Comparison of ENCODE assay signal across 13 cellular contexts in the genomic region with DNA sequence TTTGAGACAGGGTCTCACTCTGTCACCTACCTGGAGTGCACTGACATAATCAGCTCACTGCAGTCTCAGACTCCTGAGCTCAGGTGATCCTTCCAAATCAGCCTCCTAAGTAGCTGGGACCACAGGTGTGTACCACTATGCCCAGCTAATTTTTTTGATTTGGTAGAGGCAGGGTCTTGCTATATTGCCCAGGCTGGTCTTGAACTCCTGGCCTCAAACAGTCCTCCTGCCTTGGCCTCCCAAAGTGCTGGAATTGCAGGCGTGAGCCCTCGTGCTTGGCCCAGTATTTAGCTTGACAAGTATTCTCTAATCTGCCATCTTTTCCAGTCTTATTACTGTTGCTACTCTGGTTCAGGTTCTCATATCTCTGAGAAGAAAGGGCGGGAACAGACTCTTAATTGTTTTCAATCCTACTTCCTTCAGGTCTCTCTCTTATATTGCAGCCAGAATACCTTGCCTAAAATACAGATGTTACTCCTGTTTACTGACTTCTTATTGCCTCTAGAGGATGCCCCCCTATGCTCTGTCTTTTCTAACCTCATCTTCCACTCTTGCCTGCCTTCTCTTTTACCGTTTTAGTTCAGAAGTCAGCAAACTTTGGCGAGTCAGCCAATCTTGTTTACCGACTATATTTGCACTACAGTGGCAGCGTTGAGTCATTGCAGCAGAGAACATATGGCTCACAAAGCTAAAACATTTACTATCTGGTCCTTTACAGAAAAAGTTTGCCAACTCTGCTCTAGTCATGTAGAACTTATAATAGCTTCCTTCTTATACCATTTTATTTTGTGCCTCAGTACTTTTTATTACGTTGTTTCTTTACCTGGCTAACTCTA. TPM values are rescaled to one million over a fixed set of nuclear protein-coding genes. Genes with fewer than 3 reads are reported as not detected.
DNase-seq lines count a peak whose midpoint lies in the region; ATAC-seq and TF ChIP-seq lines count a peak whose summit lies in the region.
"Had no signal": no experiment of that assay in that cellular context is flagged by ENCODE, and none has a peak within 500 bp of the region (broad histone marks: within the 10 kb centered on the region; RNA-seq: fewer than 3 reads in every experiment).

No MANE protein-coding gene starts in this region.

- H3K4me1 Mint-ChIP-seq in activated CD8-positive, alpha-beta memory T cell treated with anti-CD3 and anti-CD28 coated beads, Interleukin-2, amount 10 ng/mL, durations not matched to agents 7 days and 5 days: peaks cover 10% of the 10 kb centered on the region
- peaks cover 22% of the 10 kb centered on the region for H3K4me1 Mint-ChIP-seq in WTC11

- no peaks in the 10 kb centered on the region for H3K27me3 Mint-ChIP-seq in activated CD8-positive, alpha-beta memory T cell treated with anti-CD3 and anti-CD28 coated beads, Interleukin-2, amount 10 ng/mL, durations not matched to agents 7 days and 5 days
- H3K27me3 Mint-ChIP-seq in WTC11 (ENCODE audit: low read depth): no peaks in the 10 kb centered on the region
- H3K27me3 Mint-ChIP-seq: activated naive CD4-positive, alpha-beta T cell treated with anti-CD3 and anti-CD28 coated beads, Interleukin-2, amount 50 U/mL, for 24 hours had no signal

- no peak for TF ChIP-seq CTCF in WTC11 (IDR thresholded peaks at IDR 0.05)
- TF ChIP-seq CTCF in foreskin keratinocyte (conservative IDR thresholded peaks at IDR 0.05): peak; percentile 19
- no peak for TF ChIP-seq CTCF in suprapubic skin (IDR thresholded peaks at IDR 0.05)

- DNase-seq in activated CD8-positive, alpha-beta memory T cell treated with anti-CD3 and anti-CD28 coated beads, Interleukin-2, amount 10 ng/mL, durations not matched to agents 7 days and 5 days: no peak
- DNase-seq in activated CD8-positive, alpha-beta memory T cell treated with anti-CD3 and anti-CD28 coated beads, Interleukin-2, amount 50 U/mL, for 4 hours: no peak
- DNase-seq in WTC11 (ENCODE audit: low spot score) (no peak), foreskin keratinocyte (peak; percentile 36 to 55), suprapubic skin (ENCODE audit: low spot score in 2 of 2) (no peak), retina (no peak)
- DNase-seq: activated CD4-positive, CD25-positive, alpha-beta regulatory T cell; effector CD8-positive, alpha-beta T cell; stimulated activated CD4-positive, alpha-beta T cell treated with anti-CD3 and anti-CD28 coated beads, Interleukin-4, amount 100 ng/mL, for 1 hour had no signal

- H3K36me3 Mint-ChIP-seq in activated CD8-positive, alpha-beta memory T cell treated with anti-CD3 and anti-CD28 coated beads, Interleukin-2, amount 10 ng/mL, durations not matched to agents 7 days and 5 days: peaks cover 52% of the 10 kb centered on the region
- peaks cover 19% of the 10 kb centered on the region for H3K36me3 Mint-ChIP-seq in WTC11

- TF ChIP-seq POLR2A in suprapubic skin (IDR thresholded peaks at IDR 0.05): no peak

- H3K27ac Mint-ChIP-seq in activated CD8-positive, alpha-beta memory T cell treated with anti-CD3 and anti-CD28 coated beads, Interleukin-2, amount 10 ng/mL, durations not matched to agents 7 days and 5 days: peak overlapping the region; percentile 19
- peak overlapping the region; percentile 25 for H3K27ac Mint-ChIP-seq in WTC11
- H3K27ac Mint-ChIP-seq: activated naive CD4-positive, alpha-beta T cell treated with anti-CD3 and anti-CD28 coated beads, Interleukin-2, amount 50 U/mL, for 24 hours had no signal

- POLR2A ChIA-PET in WTC11 (lab: Charles Lee): no interaction called here

- no peaks in the 10 kb centered on the region for H3K9me3 Mint-ChIP-seq in activated CD8-positive, alpha-beta memory T cell treated with anti-CD3 and anti-CD28 coated beads, Interleukin-2, amount 10 ng/mL, durations not matched to agents 7 days and 5 days (ENCODE audit: low read depth)
- peaks cover 4% of the 10 kb centered on the region for H3K9me3 Mint-ChIP-seq in WTC11
- H3K9me3 Mint-ChIP-seq: activated naive CD4-positive, alpha-beta T cell treated with anti-CD3 and anti-CD28 coated beads, Interleukin-2, amount 50 U/mL, for 24 hours had no signal

- peaks cover 29% of the 10 kb centered on the region for H3K4me1 ChIP-seq in foreskin keratinocyte
- peaks cover 17% of the 10 kb centered on the region for H3K4me1 ChIP-seq in suprapubic skin

- ATAC-seq in activated CD8-positive, alpha-beta memory T cell treated with anti-CD3 and anti-CD28 coated beads, Interleukin-2, amount 10 ng/mL, durations not matched to agents 7 days and 5 days: no peak
- ATAC-seq in WTC11 (no peak), foreskin keratinocyte (peak; percentile 48), HG02981 (IDR thresholded peaks at IDR 0.05; ENCODE audit: unreplicated experiment) (no peak), GM21737 (IDR thresholded peaks at IDR 0.05; ENCODE audit: unreplicated experiment) (no peak)
- ATAC-seq: Right ventricle myocardium inferior had no signal

- 57% methylated on average over 8 of the region's 8 CpGs for WGBS in suprapubic skin

- H3K27me3 ChIP-seq in foreskin keratinocyte (no peaks in the 10 kb centered on the region), suprapubic skin (no peaks in the 10 kb centered on the region)

- H3K9me3 ChIP-seq in suprapubic skin: no peaks in the 10 kb centered on the region

- CTCF ChIA-PET in activated CD8-positive, alpha-beta memory T cell treated with anti-CD3 and anti-CD28 coated beads, Interleukin-2, amount 10 ng/mL, durations not matched to agents 7 days and 5 days (lab: Charles Lee): interaction anchor here (1.0 kb wide), 1 partner anchor 21 kb away, joined by 3 read pairs; no protein-coding TSS in a partner anchor
- CTCF ChIA-PET in WTC11 (lab: Charles Lee): no interaction called here

- no peak overlapping the region for H3K4me3 ChIP-seq in suprapubic skin

- peaks cover 29% of the 10 kb centered on the region for H3K36me3 ChIP-seq in suprapubic skin

- H3K4me3 Mint-ChIP-seq in activated CD8-positive, alpha-beta memory T cell treated with anti-CD3 and anti-CD28 coated beads, Interleukin-2, amount 10 ng/mL, durations not matched to agents 7 days and 5 days: no peak overlapping the region
- no peak overlapping the region for H3K4me3 Mint-ChIP-seq in WTC11
- H3K4me3 Mint-ChIP-seq: activated naive CD4-positive, alpha-beta T cell treated with anti-CD3 and anti-CD28 coated beads, Interleukin-2, amount 50 U/mL, for 24 hours had no signal

- no peak for TF ChIP-seq EP300 in suprapubic skin (IDR thresholded peaks at IDR 0.05)

- H3K27ac ChIP-seq in foreskin keratinocyte: peak overlapping the region; percentile 69
- peak overlapping the region; percentile 73 for H3K27ac ChIP-seq in suprapubic skin

TF ChIP-seq in WTC11, 78 proteins besides CTCF, POLR2A, EP300 and RAD21:
- no peak for TF ChIP-seq JUN (CRISPR knock-in tag; IDR thresholded peaks at IDR 0.05)
- TF ChIP-seq ZNF396 (CRISPR knock-in tag; IDR thresholded peaks at IDR 0.05; ENCODE audit: borderline replicate concordance): no peak
- TF ChIP-seq SMAD4 (CRISPR knock-in tag; IDR thresholded peaks at IDR 0.05): no peak
- TF ChIP-seq ZBTB21 (CRISPR knock-in tag; IDR thresholded peaks at IDR 0.05; ENCODE audit: borderline replicate concordance): no peak
- no peak for TF ChIP-seq EMX1 (CRISPR knock-in tag; IDR thresholded peaks at IDR 0.05)
- TF ChIP-seq PRRX2 (CRISPR knock-in tag; IDR thresholded peaks at IDR 0.05): no peak
- TF ChIP-seq ZNF121 (CRISPR knock-in tag; IDR thresholded peaks at IDR 0.05): peak; percentile 95

RNA-seq across cellular contexts. Expression of a gene that starts 19.0 kb away (rescaled TPM):
- 10 to 100 TPM; 28.5 to 43.2 TPM for total RNA-seq in activated CD8-positive, alpha-beta memory T cell treated with anti-CD3 and anti-CD28 coated beads, Interleukin-2, amount 10 ng/mL, durations not matched to agents 7 days and 5 days
- total RNA-seq in WTC11 (2021) (24.3 to 27.9 TPM (median 25.7 TPM) in 3 replicates), foreskin keratinocyte (56.2 and 57.8 TPM in 2 replicates), suprapubic skin (10 to 100 TPM; 13.2 to 28.2 (median 15.6) TPM)
- polyA plus RNA-seq in foreskin keratinocyte: 42.0 and 43.7 TPM in 2 replicates

Comparison
In these comparisons a context has a peak if more than half of its experiments do, and no peak if none do; other contexts are left out.
1. DNase-seq: peak in foreskin keratinocyte (2 of 2); none in activated CD8-positive, alpha-beta memory T cell treated with anti-CD3 and anti-CD28 coated beads, Interleukin-2, amount 10 ng/mL, durations not matched to agents 7 days and 5 days (single experiment), activated CD8-positive, alpha-beta memory T cell treated with anti-CD3 and anti-CD28 coated beads, Interleukin-2, amount 50 U/mL, for 4 hours (single experiment), WTC11 (single experiment), suprapubic skin (0 of 2) and retina (single experiment).